In the genomic region with DNA sequence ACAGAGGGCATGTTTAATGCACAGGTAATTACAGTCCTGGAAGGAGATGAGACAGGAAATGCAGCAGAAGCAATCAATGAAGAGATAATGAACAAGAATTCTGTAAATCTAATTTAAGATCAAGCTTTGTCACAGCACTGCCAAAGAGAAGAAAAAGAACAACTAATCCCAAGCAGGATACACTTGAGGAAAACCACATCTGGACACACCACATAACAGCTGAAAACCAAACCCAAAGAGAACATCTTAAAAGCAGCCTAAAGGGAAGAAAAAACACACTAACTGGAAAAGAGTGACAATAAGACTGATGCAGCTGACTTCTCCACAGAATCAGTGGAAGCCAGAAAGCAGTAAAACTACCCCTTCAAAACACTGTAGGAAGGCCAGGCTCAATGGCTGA, we compare ENCODE assay signal across 1 cellular context.
TF ChIP-seq lines count a peak whose summit lies in the region.

No MANE protein-coding gene starts in this region.

TF ChIP-seq in GM12878, 131 proteins besides CTCF, POLR2A, EP300 and RAD21:
- TF ChIP-seq, protein P1, sequence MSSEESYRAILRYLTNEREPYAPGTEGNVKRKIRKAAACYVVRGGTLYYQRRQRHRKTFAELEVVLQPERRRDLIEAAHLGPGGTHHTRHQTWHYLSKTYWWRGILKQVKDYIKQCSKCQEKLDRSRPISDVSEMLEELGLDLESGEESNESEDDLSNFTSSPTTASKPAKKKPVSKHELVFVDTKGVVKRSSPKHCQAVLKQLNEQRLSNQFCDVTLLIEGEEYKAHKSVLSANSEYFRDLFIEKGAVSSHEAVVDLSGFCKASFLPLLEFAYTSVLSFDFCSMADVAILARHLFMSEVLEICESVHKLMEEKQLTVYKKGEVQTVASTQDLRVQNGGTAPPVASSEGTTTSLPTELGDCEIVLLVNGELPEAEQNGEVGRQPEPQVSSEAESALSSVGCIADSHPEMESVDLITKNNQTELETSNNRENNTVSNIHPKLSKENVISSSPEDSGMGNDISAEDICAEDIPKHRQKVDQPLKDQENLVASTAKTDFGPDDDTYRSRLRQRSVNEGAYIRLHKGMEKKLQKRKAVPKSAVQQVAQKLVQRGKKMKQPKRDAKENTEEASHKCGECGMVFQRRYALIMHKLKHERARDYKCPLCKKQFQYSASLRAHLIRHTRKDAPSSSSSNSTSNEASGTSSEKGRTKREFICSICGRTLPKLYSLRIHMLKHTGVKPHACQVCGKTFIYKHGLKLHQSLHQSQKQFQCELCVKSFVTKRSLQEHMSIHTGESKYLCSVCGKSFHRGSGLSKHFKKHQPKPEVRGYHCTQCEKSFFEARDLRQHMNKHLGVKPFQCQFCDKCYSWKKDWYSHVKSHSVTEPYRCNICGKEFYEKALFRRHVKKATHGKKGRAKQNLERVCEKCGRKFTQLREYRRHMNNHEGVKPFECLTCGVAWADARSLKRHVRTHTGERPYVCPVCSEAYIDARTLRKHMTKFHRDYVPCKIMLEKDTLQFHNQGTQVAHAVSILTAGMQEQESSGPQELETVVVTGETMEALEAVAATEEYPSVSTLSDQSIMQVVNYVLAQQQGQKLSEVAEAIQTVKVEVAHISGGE (CRISPR knock-in tag; IDR thresholded peaks at IDR 0.05), result no peak
- TF ChIP-seq STAT1 (conservative IDR thresholded peaks at IDR 0.05) (no peak), LARP7 (IDR thresholded peaks at IDR 0.05) (no peak), TARDBP (IDR thresholded peaks at IDR 0.05; ENCODE audit: borderline replicate concordance) (no peak), SIX5 (IDR thresholded peaks at IDR 0.05; ENCODE audit: low read depth, low read length, severe bottlenecking) (no peak), FOS (IDR thresholded peaks at IDR 0.05; ENCODE audit: borderline replicate concordance, extremely low read depth, insufficient read length) (no peak), HDGF (IDR thresholded peaks at IDR 0.05) (no peak), EGR1 (IDR thresholded peaks at IDR 0.05; ENCODE audit: borderline replicate concordance in 1 of 2, low read depth in 2 of 2, low read length in 2 of 2) (no peak), ATF7 (IDR thresholded peaks at IDR 0.05; ENCODE audit: low read depth) (no peak), TBL1XR1 (IDR thresholded peaks at IDR 0.05; ENCODE audit: low read depth, low read length) (no peak), WRNIP1 (IDR thresholded peaks at IDR 0.05; ENCODE audit: borderline replicate concordance, low read depth, low read length) (no peak), CHD2 (IDR thresholded peaks at IDR 0.05; ENCODE audit: borderline replicate concordance, low read depth, low read length) (no peak), BMI1 (IDR thresholded peaks at IDR 0.05; ENCODE audit: borderline replicate concordance) (no peak)
- TF ChIP-seq, protein P2, sequence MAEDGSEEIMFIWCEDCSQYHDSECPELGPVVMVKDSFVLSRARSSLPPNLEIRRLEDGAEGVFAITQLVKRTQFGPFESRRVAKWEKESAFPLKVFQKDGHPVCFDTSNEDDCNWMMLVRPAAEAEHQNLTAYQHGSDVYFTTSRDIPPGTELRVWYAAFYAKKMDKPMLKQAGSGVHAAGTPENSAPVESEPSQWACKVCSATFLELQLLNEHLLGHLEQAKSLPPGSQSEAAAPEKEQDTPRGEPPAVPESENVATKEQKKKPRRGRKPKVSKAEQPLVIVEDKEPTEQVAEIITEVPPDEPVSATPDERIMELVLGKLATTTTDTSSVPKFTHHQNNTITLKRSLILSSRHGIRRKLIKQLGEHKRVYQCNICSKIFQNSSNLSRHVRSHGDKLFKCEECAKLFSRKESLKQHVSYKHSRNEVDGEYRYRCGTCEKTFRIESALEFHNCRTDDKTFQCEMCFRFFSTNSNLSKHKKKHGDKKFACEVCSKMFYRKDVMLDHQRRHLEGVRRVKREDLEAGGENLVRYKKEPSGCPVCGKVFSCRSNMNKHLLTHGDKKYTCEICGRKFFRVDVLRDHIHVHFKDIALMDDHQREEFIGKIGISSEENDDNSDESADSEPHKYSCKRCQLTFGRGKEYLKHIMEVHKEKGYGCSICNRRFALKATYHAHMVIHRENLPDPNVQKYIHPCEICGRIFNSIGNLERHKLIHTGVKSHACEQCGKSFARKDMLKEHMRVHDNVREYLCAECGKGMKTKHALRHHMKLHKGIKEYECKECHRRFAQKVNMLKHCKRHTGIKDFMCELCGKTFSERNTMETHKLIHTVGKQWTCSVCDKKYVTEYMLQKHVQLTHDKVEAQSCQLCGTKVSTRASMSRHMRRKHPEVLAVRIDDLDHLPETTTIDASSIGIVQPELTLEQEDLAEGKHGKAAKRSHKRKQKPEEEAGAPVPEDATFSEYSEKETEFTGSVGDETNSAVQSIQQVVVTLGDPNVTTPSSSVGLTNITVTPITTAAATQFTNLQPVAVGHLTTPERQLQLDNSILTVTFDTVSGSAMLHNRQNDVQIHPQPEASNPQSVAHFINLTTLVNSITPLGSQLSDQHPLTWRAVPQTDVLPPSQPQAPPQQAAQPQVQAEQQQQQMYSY (CRISPR knock-in tag; IDR thresholded peaks at IDR 0.05), result no peak
- TF ChIP-seq, protein P3, sequence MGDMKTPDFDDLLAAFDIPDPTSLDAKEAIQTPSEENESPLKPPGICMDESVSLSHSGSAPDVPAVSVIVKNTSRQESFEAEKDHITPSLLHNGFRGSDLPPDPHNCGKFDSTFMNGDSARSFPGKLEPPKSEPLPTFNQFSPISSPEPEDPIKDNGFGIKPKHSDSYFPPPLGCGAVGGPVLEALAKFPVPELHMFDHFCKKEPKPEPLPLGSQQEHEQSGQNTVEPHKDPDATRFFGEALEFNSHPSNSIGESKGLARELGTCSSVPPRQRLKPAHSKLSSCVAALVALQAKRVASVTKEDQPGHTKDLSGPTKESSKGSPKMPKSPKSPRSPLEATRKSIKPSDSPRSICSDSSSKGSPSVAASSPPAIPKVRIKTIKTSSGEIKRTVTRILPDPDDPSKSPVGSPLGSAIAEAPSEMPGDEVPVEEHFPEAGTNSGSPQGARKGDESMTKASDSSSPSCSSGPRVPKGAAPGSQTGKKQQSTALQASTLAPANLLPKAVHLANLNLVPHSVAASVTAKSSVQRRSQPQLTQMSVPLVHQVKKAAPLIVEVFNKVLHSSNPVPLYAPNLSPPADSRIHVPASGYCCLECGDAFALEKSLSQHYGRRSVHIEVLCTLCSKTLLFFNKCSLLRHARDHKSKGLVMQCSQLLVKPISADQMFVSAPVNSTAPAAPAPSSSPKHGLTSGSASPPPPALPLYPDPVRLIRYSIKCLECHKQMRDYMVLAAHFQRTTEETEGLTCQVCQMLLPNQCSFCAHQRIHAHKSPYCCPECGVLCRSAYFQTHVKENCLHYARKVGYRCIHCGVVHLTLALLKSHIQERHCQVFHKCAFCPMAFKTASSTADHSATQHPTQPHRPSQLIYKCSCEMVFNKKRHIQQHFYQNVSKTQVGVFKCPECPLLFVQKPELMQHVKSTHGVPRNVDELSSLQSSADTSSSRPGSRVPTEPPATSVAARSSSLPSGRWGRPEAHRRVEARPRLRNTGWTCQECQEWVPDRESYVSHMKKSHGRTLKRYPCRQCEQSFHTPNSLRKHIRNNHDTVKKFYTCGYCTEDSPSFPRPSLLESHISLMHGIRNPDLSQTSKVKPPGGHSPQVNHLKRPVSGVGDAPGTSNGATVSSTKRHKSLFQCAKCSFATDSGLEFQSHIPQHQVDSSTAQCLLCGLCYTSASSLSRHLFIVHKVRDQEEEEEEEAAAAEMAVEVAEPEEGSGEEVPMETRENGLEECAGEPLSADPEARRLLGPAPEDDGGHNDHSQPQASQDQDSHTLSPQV (IDR thresholded peaks at IDR 0.05), result no peak
- TF ChIP-seq, protein P4, sequence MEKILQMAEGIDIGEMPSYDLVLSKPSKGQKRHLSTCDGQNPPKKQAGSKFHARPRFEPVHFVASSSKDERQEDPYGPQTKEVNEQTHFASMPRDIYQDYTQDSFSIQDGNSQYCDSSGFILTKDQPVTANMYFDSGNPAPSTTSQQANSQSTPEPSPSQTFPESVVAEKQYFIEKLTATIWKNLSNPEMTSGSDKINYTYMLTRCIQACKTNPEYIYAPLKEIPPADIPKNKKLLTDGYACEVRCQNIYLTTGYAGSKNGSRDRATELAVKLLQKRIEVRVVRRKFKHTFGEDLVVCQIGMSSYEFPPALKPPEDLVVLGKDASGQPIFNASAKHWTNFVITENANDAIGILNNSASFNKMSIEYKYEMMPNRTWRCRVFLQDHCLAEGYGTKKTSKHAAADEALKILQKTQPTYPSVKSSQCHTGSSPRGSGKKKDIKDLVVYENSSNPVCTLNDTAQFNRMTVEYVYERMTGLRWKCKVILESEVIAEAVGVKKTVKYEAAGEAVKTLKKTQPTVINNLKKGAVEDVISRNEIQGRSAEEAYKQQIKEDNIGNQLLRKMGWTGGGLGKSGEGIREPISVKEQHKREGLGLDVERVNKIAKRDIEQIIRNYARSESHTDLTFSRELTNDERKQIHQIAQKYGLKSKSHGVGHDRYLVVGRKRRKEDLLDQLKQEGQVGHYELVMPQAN (conservative IDR thresholded peaks at IDR 0.05), result no peak
